20 cellular contexts compared by ENCODE assay signal in genomic region chr2:180753809-180754761, GRCh38.
DNase-seq lines count a peak whose midpoint lies in the region; ATAC-seq and TF ChIP-seq lines count a peak whose summit lies in the region.
"Had no signal": no experiment of that assay in that cellular context is flagged by ENCODE, and none has a peak within 500 bp of the region (broad histone marks: within the 10 kb centered on the region; RNA-seq: fewer than 3 reads in every experiment).

No MANE protein-coding gene starts in this region.

- no peak for TF ChIP-seq POLR2A in Peyer's patch (IDR thresholded peaks at IDR 0.05)

- no peak for ATAC-seq in GM21515 (IDR thresholded peaks at IDR 0.05; ENCODE audit: unreplicated experiment)
- ATAC-seq: activated CD8-positive, alpha-beta T cell treated with anti-CD3 and anti-CD28 coated beads, Interleukin-2, amount 10 ng/mL, durations not matched to agents 7 days and 5 days; activated T-helper 17 cell treated with anti-CD3 and anti-CD28 coated beads, Interleukin-2, amount 50 U/mL, for 72 hours; CD8-positive, alpha-beta T cell; GM23338 had no signal

- intact Hi-C loops in posterior cingulate gyrus (cut with DNase I), result no loop called here

- no peaks in the 10 kb centered on the region for H3K27me3 ChIP-seq in Peyer's patch
- H3K27me3 ChIP-seq: ascending aorta had no signal

- H3K9me3 ChIP-seq in Peyer's patch, result no peaks in the 10 kb centered on the region
- H3K9me3 ChIP-seq: ascending aorta had no signal

- no peaks in the 10 kb centered on the region for H3K4me1 ChIP-seq in Peyer's patch
- H3K4me1 ChIP-seq: ascending aorta had no signal

- H3K27ac Mint-ChIP-seq in HFFc6, result peak overlapping the region; percentile 73
- H3K27ac Mint-ChIP-seq: activated CD8-positive, alpha-beta T cell treated with anti-CD3 and anti-CD28 coated beads, Interleukin-2, amount 10 ng/mL, durations not matched to agents 7 days and 5 days; activated T-helper 17 cell treated with anti-CD3 and anti-CD28 coated beads, Interleukin-2, amount 50 U/mL, for 72 hours; CD8-positive, alpha-beta T cell; GM23338; memory B cell had no signal

- H3K36me3 ChIP-seq in Peyer's patch, result no peaks in the 10 kb centered on the region
- H3K36me3 ChIP-seq: ascending aorta had no signal

- no peak for TF ChIP-seq CTCF in HFFc6 (IDR thresholded peaks at IDR 0.05)
- no peak for TF ChIP-seq CTCF in choroid plexus epithelial cell (conservative IDR thresholded peaks at IDR 0.05; ENCODE audit: low read depth, low read length)
- TF ChIP-seq CTCF in Peyer's patch (IDR thresholded peaks at IDR 0.05), result no peak

- H3K4me1 Mint-ChIP-seq in HFFc6 (ENCODE audit: low read depth), result peaks cover 22% of the 10 kb centered on the region
- H3K4me1 Mint-ChIP-seq: activated T-helper 17 cell treated with anti-CD3 and anti-CD28 coated beads, Interleukin-2, amount 50 U/mL, for 72 hours; GM23338; memory B cell; neural crest cell had no signal

- no peaks in the 10 kb centered on the region for H3K36me3 Mint-ChIP-seq in HFFc6 (ENCODE audit: low read depth)
- H3K36me3 Mint-ChIP-seq: CD8-positive, alpha-beta T cell; memory B cell had no signal

- DNase-seq in HFFc6 (peak; percentile 50), NOMO-1 treated with dmso at 0.1 percent for 144 hours (lab: John Stamatoyannopoulos, UW; ENCODE audit: unreplicated experiment) (peak; percentile 22), choroid plexus epithelial cell (ENCODE audit: low read depth) (peak; percentile 48), renal cortical epithelial cell (ENCODE audit: low read depth) (peak; percentile 57), Peyer's patch (no peak), posterior cingulate gyrus (no peak)
- DNase-seq in activated CD4-positive, alpha-beta T cell treated with anti-CD3 and anti-CD28 coated beads, Interleukin-2, amount 50 U/mL, for 48 hours, result no peak
- DNase-seq: activated CD8-positive, alpha-beta T cell treated with anti-CD3 and anti-CD28 coated beads, Interleukin-2, amount 10 ng/mL, durations not matched to agents 7 days and 5 days; CD8-positive, alpha-beta T cell; NCI-H1436 treated with DMSO at 0.1 percent for 48 hours; NCI-H510A; stimulated activated naive CD4-positive, alpha-beta T cell treated with Interleukin-2 at 50 U/mL for 16 hours; T-helper 9 cell had no signal

- H3K4me3 ChIP-seq in choroid plexus epithelial cell (ENCODE audit: low read depth, low read length) (no peak overlapping the region), Peyer's patch (no peak overlapping the region)
- H3K4me3 ChIP-seq: ascending aorta, GM23338 had no signal

- H3K27ac ChIP-seq in Peyer's patch, result no peak overlapping the region
- H3K27ac ChIP-seq: ascending aorta, RWPE1 had no signal

- no peak overlapping the region for H3K4me3 Mint-ChIP-seq in HFFc6
- H3K4me3 Mint-ChIP-seq: activated CD8-positive, alpha-beta T cell treated with anti-CD3 and anti-CD28 coated beads, Interleukin-2, amount 10 ng/mL, durations not matched to agents 7 days and 5 days; activated T-helper 17 cell treated with anti-CD3 and anti-CD28 coated beads, Interleukin-2, amount 50 U/mL, for 72 hours; CD8-positive, alpha-beta T cell; GM23338; memory B cell; neural crest cell had no signal

- H3K9me3 Mint-ChIP-seq in HFFc6, result no peaks in the 10 kb centered on the region
- H3K9me3 Mint-ChIP-seq: CD8-positive, alpha-beta T cell; GM23338; memory B cell; neural crest cell had no signal

- H3K27me3 Mint-ChIP-seq in HFFc6 (ENCODE audit: insufficient read depth), result peaks cover 2% of the 10 kb centered on the region; the same call in 1 of the 2 replicates

Comparison
In these comparisons a context has a peak if more than half of its experiments do, and no peak if none do; other contexts are left out.
1. DNase-seq: peak in HFFc6 (single experiment), NOMO-1 treated with dmso at 0.1 percent for 144 hours (single experiment), choroid plexus epithelial cell (single experiment) and renal cortical epithelial cell (single experiment); none in Peyer's patch (0 of 3), posterior cingulate gyrus (0 of 10) and activated CD4-positive, alpha-beta T cell treated with anti-CD3 and anti-CD28 coated beads, Interleukin-2, amount 50 U/mL, for 48 hours (0 of 2).